Comparison of ENCODE assay signal across 21 cellular contexts in genomic region chr14:99647407-99647806, GRCh38. TPM values are rescaled to one million over a fixed set of nuclear protein-coding genes. Genes with fewer than 3 reads are reported as not detected.
"Had no signal": no experiment of that assay in that cellular context is flagged by ENCODE, and none has a peak within 500 bp of the region (broad histone marks: within the 10 kb centered on the region; RNA-seq: fewer than 3 reads in every experiment).

No MANE protein-coding gene starts in this region.

- DNase-seq: activated CD4-positive, alpha-beta T cell treated with anti-CD3 and anti-CD28 coated beads, Interleukin-2, amount 10 ng/mL, durations not matched to agents 24 days and 14 days; activated CD4-positive, CD25-positive, alpha-beta regulatory T cell; activated CD8-positive, alpha-beta T cell treated with anti-CD3 and anti-CD28 coated beads, Interleukin-2, amount 10 ng/mL, durations not matched to agents 7 days and 5 days; activated effector memory CD4-positive, alpha-beta T cell treated with Interleukin-2 at 50 U/mL for 16 hours; activated naive CD4-positive, alpha-beta T cell treated with anti-CD3 and anti-CD28 coated beads, Interleukin-2, amount 10 ng/mL, durations not matched to agents 7 days and 5 days; activated naive CD8-positive, alpha-beta T cell treated with anti-CD3 and anti-CD28 coated beads, Interleukin-2, amount 50 U/mL, for 24 hours; activated T-cell treated with anti-CD3 and anti-CD28 coated beads, Interleukin-2, amount 50 U/mL, for 4 hours; effector memory CD4-positive, alpha-beta T cell; foreskin fibroblast; glutamatergic neuron; kidney; SK-N-SH; stimulated activated CD4-positive, alpha-beta T cell treated with anti-CD3 and anti-CD28 coated beads, Interleukin-2, amount 100 ng/mL, for 48 hours; uterus had no signal

- H3K4me3 ChIP-seq: ascending aorta, esophagus muscularis mucosa, tibial nerve, uterus had no signal

- H3K27ac ChIP-seq: ascending aorta, esophagus muscularis mucosa, tibial nerve, uterus had no signal

- H3K4me1 ChIP-seq: ascending aorta had no signal

- H3K4me3 Mint-ChIP-seq: activated CD4-positive, alpha-beta T cell treated with anti-CD3 and anti-CD28 coated beads, Interleukin-2, amount 10 ng/mL, durations not matched to agents 24 days and 14 days; activated CD8-positive, alpha-beta T cell treated with anti-CD3 and anti-CD28 coated beads, Interleukin-2, amount 10 ng/mL, durations not matched to agents 7 days and 5 days; activated naive CD4-positive, alpha-beta T cell treated with anti-CD3 and anti-CD28 coated beads, Interleukin-2, amount 10 ng/mL, durations not matched to agents 7 days and 5 days; activated naive CD8-positive, alpha-beta T cell treated with anti-CD3 and anti-CD28 coated beads, Interleukin-2, amount 50 U/mL, for 24 hours; activated T-cell treated with anti-CD3 and anti-CD28 coated beads, Interleukin-2, amount 50 U/mL, for 4 hours; dendritic cell treated with granulocyte-macrophage colony-stimulating factor and Interleukin-4, amounts not matched to agents 40 ng/mL and 50 ng/mL, for 4 days; memory B cell; natural killer cell treated with Interleukin-12 subunit alpha and Interleukin-12 subunit beta and Interleukin-15 and Interleukin-18, amount 100 ng/mL, for 72 hours; stimulated activated naive CD8-positive, alpha-beta T cell treated with anti-CD3 and anti-CD28 coated beads, Interleukin-15, Interleukin-2, amounts not matched to agents 100 ng/mL and 50 ng/mL, for 24 hours had no signal

- ATAC-seq: activated CD8-positive, alpha-beta T cell treated with anti-CD3 and anti-CD28 coated beads, Interleukin-2, amount 10 ng/mL, durations not matched to agents 7 days and 5 days; activated naive CD8-positive, alpha-beta T cell treated with anti-CD3 and anti-CD28 coated beads, Interleukin-2, amount 50 U/mL, for 24 hours; activated T-cell treated with anti-CD3 and anti-CD28 coated beads, Interleukin-2, amount 50 U/mL, for 4 hours; natural killer cell treated with Interleukin-12 subunit alpha and Interleukin-12 subunit beta and Interleukin-15 and Interleukin-18, amount 100 ng/mL, for 72 hours had no signal

- H3K4me1 Mint-ChIP-seq: activated CD4-positive, alpha-beta T cell treated with anti-CD3 and anti-CD28 coated beads, Interleukin-2, amount 10 ng/mL, durations not matched to agents 24 days and 14 days; activated naive CD4-positive, alpha-beta T cell treated with anti-CD3 and anti-CD28 coated beads, Interleukin-2, amount 10 ng/mL, durations not matched to agents 7 days and 5 days; memory B cell had no signal

- H3K9me3 Mint-ChIP-seq: activated CD4-positive, alpha-beta T cell treated with anti-CD3 and anti-CD28 coated beads, Interleukin-2, amount 10 ng/mL, durations not matched to agents 24 days and 14 days; activated naive CD4-positive, alpha-beta T cell treated with anti-CD3 and anti-CD28 coated beads, Interleukin-2, amount 10 ng/mL, durations not matched to agents 7 days and 5 days; activated naive CD8-positive, alpha-beta T cell treated with anti-CD3 and anti-CD28 coated beads, Interleukin-2, amount 50 U/mL, for 24 hours; activated T-cell treated with anti-CD3 and anti-CD28 coated beads, Interleukin-2, amount 50 U/mL, for 4 hours; dendritic cell treated with granulocyte-macrophage colony-stimulating factor and Interleukin-4, amounts not matched to agents 40 ng/mL and 50 ng/mL, for 4 days; memory B cell; natural killer cell treated with Interleukin-12 subunit alpha and Interleukin-12 subunit beta and Interleukin-15 and Interleukin-18, amount 100 ng/mL, for 72 hours; stimulated activated naive CD8-positive, alpha-beta T cell treated with anti-CD3 and anti-CD28 coated beads, Interleukin-15, Interleukin-2, amounts not matched to agents 100 ng/mL and 50 ng/mL, for 24 hours had no signal

- H3K27me3 ChIP-seq: ascending aorta, uterus had no signal

- H3K27ac Mint-ChIP-seq: activated CD4-positive, alpha-beta T cell treated with anti-CD3 and anti-CD28 coated beads, Interleukin-2, amount 10 ng/mL, durations not matched to agents 24 days and 14 days; activated CD8-positive, alpha-beta T cell treated with anti-CD3 and anti-CD28 coated beads, Interleukin-2, amount 10 ng/mL, durations not matched to agents 7 days and 5 days; activated naive CD4-positive, alpha-beta T cell treated with anti-CD3 and anti-CD28 coated beads, Interleukin-2, amount 10 ng/mL, durations not matched to agents 7 days and 5 days; activated naive CD8-positive, alpha-beta T cell treated with anti-CD3 and anti-CD28 coated beads, Interleukin-2, amount 50 U/mL, for 24 hours; dendritic cell treated with granulocyte-macrophage colony-stimulating factor and Interleukin-4, amounts not matched to agents 40 ng/mL and 50 ng/mL, for 4 days; memory B cell; natural killer cell treated with Interleukin-12 subunit alpha and Interleukin-12 subunit beta and Interleukin-15 and Interleukin-18, amount 100 ng/mL, for 72 hours; stimulated activated naive CD8-positive, alpha-beta T cell treated with anti-CD3 and anti-CD28 coated beads, Interleukin-15, Interleukin-2, amounts not matched to agents 100 ng/mL and 50 ng/mL, for 24 hours had no signal

- H3K36me3 ChIP-seq: ascending aorta, tibial nerve, uterus had no signal

- H3K9me3 ChIP-seq: ascending aorta, esophagus muscularis mucosa, SK-N-SH, tibial nerve, uterus had no signal

- H3K36me3 Mint-ChIP-seq: activated naive CD4-positive, alpha-beta T cell treated with anti-CD3 and anti-CD28 coated beads, Interleukin-2, amount 10 ng/mL, durations not matched to agents 7 days and 5 days; memory B cell; natural killer cell treated with Interleukin-12 subunit alpha and Interleukin-12 subunit beta and Interleukin-15 and Interleukin-18, amount 100 ng/mL, for 72 hours had no signal

RNA-seq across cellular contexts. Expression of gene HHIPL1, which starts 2.5 kb away (rescaled TPM):
- total RNA-seq: activated CD4-positive, alpha-beta T cell treated with anti-CD3 and anti-CD28 coated beads, Interleukin-2, amount 10 ng/mL, durations not matched to agents 24 days and 14 days; activated CD8-positive, alpha-beta T cell treated with anti-CD3 and anti-CD28 coated beads, Interleukin-2, amount 10 ng/mL, durations not matched to agents 7 days and 5 days; activated T-cell treated with anti-CD3 and anti-CD28 coated beads, Interleukin-2, amount 50 U/mL, for 4 hours; natural killer cell treated with Interleukin-12 subunit alpha and Interleukin-12 subunit beta and Interleukin-15 and Interleukin-18, amount 100 ng/mL, for 72 hours had no signal

RNA-seq across cellular contexts. Expression of gene CYP46A1, which starts 36.7 kb away (rescaled TPM):
- total RNA-seq: activated CD8-positive, alpha-beta T cell treated with anti-CD3 and anti-CD28 coated beads, Interleukin-2, amount 10 ng/mL, durations not matched to agents 7 days and 5 days; ascending aorta had no signal
